8 cellular contexts compared by ENCODE assay signal in genomic region chr5:138178516-138179276, GRCh38. TPM values are rescaled to one million over a fixed set of nuclear protein-coding genes. Genes with fewer than 3 reads are reported as not detected.
DNase-seq lines count a peak whose midpoint lies in the region; ATAC-seq and TF ChIP-seq lines count a peak whose summit lies in the region.

BRD8 (minus strand) TSS chr5:138178630; CDS start chr5:138178614, 16 bp downstream.
KIF20A (plus strand) TSS chr5:138179112; CDS start chr5:138179681, 569 bp downstream.

- no peak within 1 kb of the TSS for H3K4me3 Mint-ChIP-seq in CD4-positive, alpha-beta T cell

- WGBS in liver = under 1% methylated on average over 41 of the region's 41 CpGs

- H3K4me1 ChIP-seq in duodenal mucosa (ENCODE audit: control insufficient read depth in 1 of 2, insufficient read depth in 2 of 2, low read length in 2 of 2) = peaks cover 15 to 20% of the 10 kb centered on the region in 2 donors
- peaks cover 3 to 15% (median 13%) of the 10 kb centered on the region in 4 donors for H3K4me1 ChIP-seq in liver (ENCODE audit: control insufficient read depth in 4 of 4, insufficient read depth in 4 of 4, low read length in 3 of 4)

- peak in 1 of 2 donors; percentile 24 for TF ChIP-seq RAD21 in liver (IDR thresholded peaks at IDR 0.05)

- ATAC-seq in CD4-positive, alpha-beta T cell (ENCODE audit: poor library complexity) = peak; percentile 86
- ATAC-seq in GM19438 (IDR thresholded peaks at IDR 0.05; ENCODE audit: low read depth, unreplicated experiment) = peak; percentile 85
- peak; percentile 72 for ATAC-seq in HG03571 (IDR thresholded peaks at IDR 0.05; ENCODE audit: unreplicated experiment)

- intact Hi-C loops in CD4-positive, alpha-beta T cell (cut with DNase I, micrococcal nuclease) = loop anchor here (1.0 to 10.0 kb wide), 7 partner anchors 34 to 424 kb away; partner anchors contain the start of genes CDC23 (in 2 of the 2), CDC25C (in 1 of the 2), HNRNPA0 (in 1 of the 2) and KDM3B (in 1 of the 2)

- POLR2A ChIA-PET in CD4-positive, alpha-beta T cell (lab: Charles Lee) = interaction anchor here (0.6 to 2.1 kb wide), 11 partner anchors 34 to 481 kb away, joined by 3 to 13 read pairs (median 4); partner anchors contain the start of genes CDC23, CDC25C, EGR1 and ETF1

- H3K36me3 ChIP-seq in duodenal mucosa (ENCODE audit: control insufficient read depth in 1 of 2, insufficient read depth in 2 of 2, low read length in 2 of 2) = peaks cover 7 to 34% of the 10 kb centered on the region in 2 donors
- peaks cover 0 to 11% (median 7%) of the 10 kb centered on the region in 4 donors for H3K36me3 ChIP-seq in liver (ENCODE audit: control insufficient read depth in 4 of 4, insufficient read depth in 3 of 4, low read depth in 1 of 4, low read length in 3 of 4)

- no peaks in the 10 kb centered on the region for H3K27me3 ChIP-seq in CD4-positive, alpha-beta T cell (ENCODE audit: control insufficient read depth, insufficient read depth, low read length)
- H3K27me3 ChIP-seq in duodenal mucosa (ENCODE audit: control insufficient read depth in 1 of 2, insufficient read depth in 2 of 2, low read length in 2 of 2) (no peaks in the 10 kb centered on the region), liver (ENCODE audit: control insufficient read depth in 4 of 4, insufficient read depth in 4 of 4, low read length in 3 of 4) (no peaks in the 10 kb centered on the region)

- no peaks in the 10 kb centered on the region for H3K9me3 ChIP-seq in CD4-positive, alpha-beta T cell (ENCODE audit: control insufficient read depth, low read length)
- no peaks in the 10 kb centered on the region for H3K9me3 ChIP-seq in duodenal mucosa (ENCODE audit: control insufficient read depth in 1 of 2, low read length in 2 of 2)
- H3K9me3 ChIP-seq in liver (ENCODE audit: control insufficient read depth in 4 of 4, low read length in 3 of 4) = no peaks in the 10 kb centered on the region

- DNase-seq in CD4-positive, alpha-beta T cell = peak; percentile 77 to 89 (median 83)
- peak; percentile 89 for DNase-seq in NCI-H774 (lab: John Stamatoyannopoulos, UW)
- DNase-seq in activated CD4-positive, alpha-beta T cell treated with anti-CD3 and anti-CD28 coated beads, Interleukin-2, amount 50 U/mL, for 24 hours (ENCODE audit: low read depth in 1 of 2, low spot score in 1 of 2) = peak; percentile 63 to 88
- DNase-seq in stimulated activated CD4-positive, alpha-beta T cell treated with anti-CD3 and anti-CD28 coated beads, Interleukin-4, amount 100 ng/mL, for 24 hours = peak; percentile 93

- peak within 1 kb of the TSS; percentile 55 for H3K27ac ChIP-seq in CD4-positive, alpha-beta T cell (ENCODE audit: low read depth, low read length)
- H3K27ac ChIP-seq in duodenal mucosa (ENCODE audit: low read depth, low read length) (peak within 1 kb of the TSS; percentile 64), liver (ENCODE audit: low read depth in 1 of 2, low read length in 2 of 2) (peak within 1 kb of the TSS; percentile 84 to 89)

- CTCF ChIA-PET in CD4-positive, alpha-beta T cell (lab: Charles Lee) = interaction anchor here (0.7 to 3.9 kb wide), 2 partner anchors 143 to 174 kb away, joined by 3 to 19 read pairs; partner anchors contain the start of gene KDM3B

- no peak for TF ChIP-seq CTCF in CD4-positive, alpha-beta T cell (IDR thresholded peaks at IDR 0.05)
- no peak for TF ChIP-seq CTCF in liver (IDR thresholded peaks at IDR 0.05; ENCODE audit: low read depth, low read length, missing input control)

- H3K4me3 ChIP-seq in duodenal mucosa (ENCODE audit: low read depth in 1 of 2, low read length in 2 of 2) = peak within 1 kb of the TSS; percentile 95 to 96
- H3K4me3 ChIP-seq in liver (ENCODE audit: low read depth in 1 of 3, low read length in 3 of 3) = peak within 1 kb of the TSS; percentile 83 to 96 (median 88)

- H3K36me3 Mint-ChIP-seq in CD4-positive, alpha-beta T cell (ENCODE audit: low read depth) = peaks cover 23% of the 10 kb centered on the region

- H3K9ac ChIP-seq in duodenal mucosa (ENCODE audit: low read depth in 1 of 2, low read length in 2 of 2) (peak within 1 kb of the TSS; percentile 69 to 86), liver (ENCODE audit: low read depth in 1 of 2, low read length in 2 of 2) (peak within 1 kb of the TSS; percentile 76 to 91)

- no peak within 1 kb of the TSS for H3K27ac Mint-ChIP-seq in CD4-positive, alpha-beta T cell

- H3K4me1 Mint-ChIP-seq in CD4-positive, alpha-beta T cell (ENCODE audit: low read depth) = peaks cover 11% of the 10 kb centered on the region

- no peaks in the 10 kb centered on the region for H3K27me3 Mint-ChIP-seq in CD4-positive, alpha-beta T cell

- H3K9me3 Mint-ChIP-seq in CD4-positive, alpha-beta T cell = no peaks in the 10 kb centered on the region

TF ChIP-seq in liver, 16 proteins besides CTCF, POLR2A, EP300 and RAD21:
- TF ChIP-seq TAF1 (conservative IDR thresholded peaks at IDR 0.05) (no peak), HNF4A (conservative IDR thresholded peaks at IDR 0.05) (peak; percentile 46 to 66), REST (IDR thresholded peaks at IDR 0.05) (peak; percentile 41), ZBTB33 (IDR thresholded peaks at IDR 0.05) (peak; percentile 85), FOXA1 (IDR thresholded peaks at IDR 0.05) (no peak), FOXA2 (IDR thresholded peaks at IDR 0.05) (no peak), GABPA (IDR thresholded peaks at IDR 0.05 in 1 of 2, conservative IDR thresholded peaks at IDR 0.05 in 1 of 2) (peak; percentile 60 to 90), RXRA (IDR thresholded peaks at IDR 0.05) (peak; percentile 77 to 83), HNF4G (IDR thresholded peaks at IDR 0.05) (no peak), MAX (IDR thresholded peaks at IDR 0.05) (peak; percentile 93), YY1 (IDR thresholded peaks at IDR 0.05) (peak; percentile 98), SP1 (IDR thresholded peaks at IDR 0.05) (peak; percentile 94), NR2F2 (IDR thresholded peaks at IDR 0.05) (peak; percentile 91), ATF3 (IDR thresholded peaks at IDR 0.05) (no peak), JUND (IDR thresholded peaks at IDR 0.05) (peak in 1 of 2 donors; percentile 39), EGR1 (IDR thresholded peaks at IDR 0.05; ENCODE audit: low read depth in 2 of 2) (peak; percentile 58)
TF ChIP-seq in liver: peak in this region for 11.

RNA-seq across cellular contexts. Expression of gene BRD8, which starts in this region (rescaled TPM):
- total RNA-seq in CD4-positive, alpha-beta T cell = 1 to 10 TPM; 6.9 to 9.6 TPM
- 10 to 100 TPM; 30.7 to 34.5 TPM for total RNA-seq in liver
- 10 to 100 TPM; 14.8 to 28.5 TPM for polyA plus RNA-seq in liver

RNA-seq across cellular contexts. Expression of gene KIF20A, which starts in this region (rescaled TPM):
- not detected for total RNA-seq in CD4-positive, alpha-beta T cell
- 10 to 100 TPM in 1 of 2 donors, under 1 TPM in 1; 0.42 to 32.3 TPM for total RNA-seq in liver
- 1 to 10 TPM in 1 of 2 donors, under 1 TPM in 1; 0.33 to 2.5 TPM for polyA plus RNA-seq in liver

Comparison
In these comparisons a context has a peak if more than half of its experiments do, and no peak if none do; other contexts are left out.
1. Peak in every context shown above with its lines: DNase-seq, ATAC-seq, H3K4me3 ChIP-seq and H3K27ac ChIP-seq.